ENCODE assay signal across 21 cellular contexts in the genomic region with DNA sequence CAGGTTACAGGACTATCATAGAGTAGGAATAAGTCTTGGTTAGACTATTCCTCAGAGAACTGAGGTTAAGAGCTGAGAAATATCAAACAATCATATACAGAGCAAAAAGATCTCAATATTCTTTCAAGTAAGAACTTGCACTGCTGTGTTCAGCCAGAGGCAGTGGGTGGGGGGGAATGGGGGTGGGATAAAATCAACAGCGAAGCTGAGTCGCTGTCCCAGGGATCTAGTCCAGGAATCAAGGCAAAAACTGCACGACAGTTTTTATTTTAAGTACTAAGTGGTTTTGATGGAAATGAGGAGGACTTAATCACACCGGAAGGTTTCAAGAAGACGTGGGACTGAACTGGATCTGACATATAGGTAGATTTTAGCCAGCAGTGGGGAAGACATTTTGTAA.
DNase-seq lines count a peak whose midpoint lies in the region; ATAC-seq, FAIRE-seq and TF ChIP-seq lines count a peak whose summit lies in the region.
"Had no signal": no experiment of that assay in that cellular context is flagged by ENCODE, and none has a peak within 500 bp of the region (broad histone marks: within the 10 kb centered on the region; RNA-seq: fewer than 3 reads in every experiment).

No MANE protein-coding gene starts in this region.

- TF ChIP-seq CTCF in bronchial epithelial cell (IDR thresholded peaks at IDR 0.05; ENCODE audit: insufficient read depth, low read length, severe bottlenecking) (no peak), foreskin keratinocyte (conservative IDR thresholded peaks at IDR 0.05) (no peak), suprapubic skin (IDR thresholded peaks at IDR 0.05) (no peak)

- 62% methylated on average over 5 of the region's 5 CpGs for WGBS in suprapubic skin

- no peak for TF ChIP-seq EP300 in suprapubic skin (IDR thresholded peaks at IDR 0.05)

- peak overlapping the region; percentile 26; the same call in 1 of the 2 replicates for H3K27ac ChIP-seq in SJCRH30
- H3K27ac ChIP-seq in foreskin keratinocyte: peak overlapping the region; percentile 90
- peak overlapping the region; percentile 73 for H3K27ac ChIP-seq in suprapubic skin

- H3K9me3 ChIP-seq in SJCRH30 (replicated peaks) (no peaks in the 10 kb centered on the region), suprapubic skin (no peaks in the 10 kb centered on the region)

- H3K27me3 ChIP-seq in SJCRH30 (no peaks in the 10 kb centered on the region), bronchial epithelial cell (ENCODE audit: control insufficient read depth, insufficient read depth, low read length) (no peaks in the 10 kb centered on the region), foreskin keratinocyte (no peaks in the 10 kb centered on the region), suprapubic skin (no peaks in the 10 kb centered on the region)

- no peak for FAIRE-seq in bronchial epithelial cell (lab: Jason Lieb, UNC)
- FAIRE-seq: D721Med, GM12892, GM18507 had no signal

- H3K36me3 ChIP-seq in SJCRH30 (no peaks in the 10 kb centered on the region), bronchial epithelial cell (ENCODE audit: control insufficient read depth, insufficient read depth, low read length) (no peaks in the 10 kb centered on the region), suprapubic skin (peaks cover 2% of the 10 kb centered on the region)

- TF ChIP-seq POLR2A in suprapubic skin (IDR thresholded peaks at IDR 0.05): no peak

- ATAC-seq in foreskin keratinocyte (peak; percentile 26), GM21723 (IDR thresholded peaks at IDR 0.05; ENCODE audit: unreplicated experiment) (no peak)
- ATAC-seq: Panc1, Right ventricle myocardium inferior had no signal

- DNase-seq in SJCRH30 (no peak), bronchial epithelial cell (ENCODE audit: low read depth) (peak; percentile 73), foreskin keratinocyte (peak; percentile 45 to 63), suprapubic skin (ENCODE audit: low spot score in 2 of 2) (no peak), hepatic stellate cell (ENCODE audit: low spot score) (no peak)
- DNase-seq in activated CD4-positive, CD25-positive, alpha-beta regulatory T cell treated with anti-CD3 and anti-CD28 coated beads, Interleukin-2, amount 50 U/mL, for 72 hours: no peak
- DNase-seq: ACHN; C1 segment of cervical spinal cord; CD8-positive, alpha-beta memory T cell; DMS79; HFFc6; KBM-7; NCI-H1694 treated with DMSO at 0.1 percent for 48 hours; NCI-H510A treated with DMSO at 0.1 percent for 48 hours; NCI-H82 had no signal

- H3K4me3 ChIP-seq in SJCRH30: no peak overlapping the region
- no peak overlapping the region for H3K4me3 ChIP-seq in bronchial epithelial cell (ENCODE audit: low read depth, low read length)
- no peak overlapping the region for H3K4me3 ChIP-seq in suprapubic skin

- peaks cover 23% of the 10 kb centered on the region for H3K4me1 ChIP-seq in SJCRH30
- H3K4me1 ChIP-seq in foreskin keratinocyte: peaks cover 39% of the 10 kb centered on the region
- peaks cover 5% of the 10 kb centered on the region for H3K4me1 ChIP-seq in suprapubic skin

Comparison
In these comparisons a context has a peak if more than half of its experiments do, and no peak if none do; other contexts are left out.
1. DNase-seq: peak in bronchial epithelial cell (single experiment) and foreskin keratinocyte (2 of 2); none in SJCRH30 (0 of 2), suprapubic skin (0 of 2), activated CD4-positive, CD25-positive, alpha-beta regulatory T cell treated with anti-CD3 and anti-CD28 coated beads, Interleukin-2, amount 50 U/mL, for 72 hours (single experiment) and hepatic stellate cell (single experiment).
2. H3K27ac ChIP-seq: peak in every context shown above with its lines; median percentile 90 in foreskin keratinocyte; 73 in suprapubic skin; 26 in SJCRH30.